In the genomic region with DNA sequence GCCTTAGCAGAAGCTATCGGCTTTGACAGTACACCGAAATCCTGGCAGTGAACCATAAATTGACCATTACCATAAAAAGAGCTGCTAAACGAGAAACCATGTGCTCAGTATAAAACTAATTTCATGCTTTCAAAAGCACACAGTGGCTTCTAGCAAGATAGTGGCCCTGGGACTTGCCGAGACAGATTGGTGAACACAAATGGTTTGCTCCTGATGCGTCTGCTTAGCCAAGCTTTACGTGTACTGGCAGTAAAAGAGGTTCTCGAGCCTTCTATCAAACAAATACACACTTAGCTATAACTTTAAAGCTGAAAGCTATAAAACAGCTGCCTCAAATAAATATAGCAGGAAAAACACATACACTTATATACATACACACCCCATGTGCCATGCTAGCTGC, we compare ENCODE assay signal across 24 cellular contexts.
DNase-seq lines count a peak whose midpoint lies in the region; ATAC-seq, FAIRE-seq and TF ChIP-seq lines count a peak whose summit lies in the region.
"Had no signal": no experiment of that assay in that cellular context is flagged by ENCODE, and none has a peak within 500 bp of the region (broad histone marks: within the 10 kb centered on the region; RNA-seq: fewer than 3 reads in every experiment).

No MANE protein-coding gene starts in this region.

- H3K27me3 ChIP-seq in left lung: no peaks in the 10 kb centered on the region
- no peaks in the 10 kb centered on the region for H3K27me3 ChIP-seq in smooth muscle cell (ENCODE audit: low read depth)
- H3K27me3 ChIP-seq: BE2C had no signal

- intact Hi-C loops in left lung (cut with DNase I): loop anchor here in 1 of 2 donors (10.0 kb wide), 1 partner anchor 320 kb away; no protein-coding TSS in a partner anchor

- 58% methylated on average over 7 of the region's 7 CpGs for WGBS in smooth muscle cell (ENCODE audit: low lambda C conversion rate)

- peak overlapping the region; percentile 76 for H3K4me2 ChIP-seq in smooth muscle cell

- peak overlapping the region in 1 of 2 donors; percentile 27 for H3K4me3 ChIP-seq in left lung
- peak overlapping the region; percentile 10 for H3K4me3 ChIP-seq in smooth muscle cell
- H3K4me3 ChIP-seq: GM23248, HAP-1 had no signal

- H4K20me1 ChIP-seq in smooth muscle cell (ENCODE audit: low read depth): no peaks in the 10 kb centered on the region

- TF ChIP-seq CTCF in 22Rv1 (IDR thresholded peaks at IDR 0.05) (no peak), VCaP (conservative IDR thresholded peaks at IDR 0.05) (no peak), left lung (IDR thresholded peaks at IDR 0.05) (no peak), smooth muscle cell (IDR thresholded peaks at IDR 0.05; ENCODE audit: borderline replicate concordance, insufficient read depth, poor library complexity, severe bottlenecking) (no peak)

- H2AFZ ChIP-seq in smooth muscle cell (ENCODE audit: low read depth): peak overlapping the region; percentile 17
- H2AFZ ChIP-seq: GM23248 had no signal

- peaks cover 0 to 7% of the 10 kb centered on the region in 2 donors for H3K4me1 ChIP-seq in left lung
- H3K4me1 ChIP-seq in smooth muscle cell (ENCODE audit: low read depth): peaks cover 9% of the 10 kb centered on the region
- H3K4me1 ChIP-seq: BE2C, HAP-1 had no signal

- H3K27ac ChIP-seq in 22Rv1 (peak overlapping the region; percentile 87), VCaP (peak overlapping the region; percentile 88), left lung (peak overlapping the region; percentile 48 to 78), smooth muscle cell (ENCODE audit: low read depth) (no peak overlapping the region)
- H3K27ac ChIP-seq: GM23248, HL-60 had no signal

- no peak for FAIRE-seq in GM19239 (lab: Jason Lieb, UNC)
- FAIRE-seq: A204.1, G401.6, GM12891 had no signal

- ATAC-seq in left lung: peak; percentile 43
- no peak for ATAC-seq in HG02678 (IDR thresholded peaks at IDR 0.05; ENCODE audit: unreplicated experiment)

- H3K79me2 ChIP-seq in smooth muscle cell (ENCODE audit: low read depth): no peaks in the 10 kb centered on the region

- DNase-seq in left lung (no peak), smooth muscle cell (lab: John Stamatoyannopoulos, UW; ENCODE audit: unreplicated experiment) (no peak), GM19239 (ENCODE audit: insufficient read length, low spot score) (no peak), HuH-7.5 (ENCODE audit: low spot score) (no peak)
- DNase-seq: ACHN; BE2C; C1 segment of cervical spinal cord; CD4-positive, CD25-positive, alpha-beta regulatory T cell; CD8-positive, alpha-beta memory T cell; COR-L47; DMS 273 treated with DMSO at 0.1 percent for 48 hours; DMS53; DND-41; EL; GM23248; IMR-90 had no signal

- H3K36me3 ChIP-seq in left lung (no peaks in the 10 kb centered on the region), smooth muscle cell (ENCODE audit: low read depth) (no peaks in the 10 kb centered on the region)
- H3K36me3 ChIP-seq: BE2C, HAP-1 had no signal

- H3K9ac ChIP-seq in smooth muscle cell (ENCODE audit: low read depth): no peak overlapping the region
- H3K9ac ChIP-seq: GM23248 had no signal

- peaks cover 5% of the 10 kb centered on the region for H3F3A ChIP-seq in smooth muscle cell (ENCODE audit: low read depth)

- no peaks in the 10 kb centered on the region for H3K9me3 ChIP-seq in left lung
- no peaks in the 10 kb centered on the region for H3K9me3 ChIP-seq in smooth muscle cell (replicated peaks; ENCODE audit: low read depth)
- H3K9me3 ChIP-seq: BE2C, HAP-1 had no signal
